In the genomic region with DNA sequence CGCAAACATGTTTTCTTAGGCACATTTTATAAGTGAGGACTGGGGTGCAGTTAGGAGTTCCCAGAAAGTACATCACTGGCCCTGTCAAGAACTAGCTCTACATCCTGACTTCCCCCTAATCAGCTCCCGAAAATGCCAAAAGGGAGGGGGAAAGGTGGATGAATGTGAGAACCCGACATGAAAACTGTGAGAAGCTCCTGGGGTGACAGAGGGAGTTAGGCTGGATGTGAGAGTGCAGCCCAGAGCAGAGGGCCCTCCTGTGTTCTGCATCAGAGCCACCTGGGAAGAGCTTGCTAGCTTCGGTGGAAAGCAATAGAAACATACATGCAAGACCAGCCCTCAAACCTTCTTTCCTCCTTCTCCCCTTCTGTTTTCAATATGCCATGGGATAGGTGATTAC, we compare ENCODE assay signal across 3 cellular contexts.
TF ChIP-seq lines count a peak whose summit lies in the region.

No MANE protein-coding gene starts in this region.

TF ChIP-seq in GM23338, 12 proteins besides CTCF, POLR2A, EP300 and RAD21 (continues in another document):
- no peak for TF ChIP-seq NANOG (IDR thresholded peaks at IDR 0.05; ENCODE audit: borderline replicate concordance)
- TF ChIP-seq REST (IDR thresholded peaks at IDR 0.05; ENCODE audit: unreplicated experiment), result no peak
- no peak for TF ChIP-seq EZH2phosphoT487 (IDR thresholded peaks at IDR 0.05; ENCODE audit: unreplicated experiment)

TF ChIP-seq in H1, 55 proteins besides CTCF, POLR2A, EP300 and RAD21:
- TF ChIP-seq MAFK (IDR thresholded peaks at IDR 0.05; ENCODE audit: low read depth, low read length) (no peak), SIRT6 (IDR thresholded peaks at IDR 0.05; ENCODE audit: low read length) (no peak), SAP30 (IDR thresholded peaks at IDR 0.05; ENCODE audit: insufficient read depth, insufficient replicate concordance, low read length) (no peak), SUZ12 (IDR thresholded peaks at IDR 0.05; ENCODE audit: low read length) (no peak), SP4 (IDR thresholded peaks at IDR 0.05; ENCODE audit: low read length) (no peak)

TF ChIP-seq in neural cell, 6 proteins besides CTCF, POLR2A, EP300 and RAD21:
- TF ChIP-seq REST (IDR thresholded peaks at IDR 0.05; ENCODE audit: borderline replicate concordance), result no peak
- no peak for TF ChIP-seq SMC3 (conservative IDR thresholded peaks at IDR 0.05; ENCODE audit: poor library complexity)
- no peak for TF ChIP-seq POLR2AphosphoS5 (IDR thresholded peaks at IDR 0.05)
- TF ChIP-seq MXI1 (conservative IDR thresholded peaks at IDR 0.05; ENCODE audit: poor library complexity, severe bottlenecking), result no peak
- no peak for TF ChIP-seq TAF1 (IDR thresholded peaks at IDR 0.05; ENCODE audit: low read depth)
- TF ChIP-seq EZH2 (IDR thresholded peaks at IDR 0.05; ENCODE audit: borderline replicate concordance, insufficient read depth, low read length, poor library complexity, severe bottlenecking), result no peak
